28 cellular contexts compared by ENCODE assay signal in genomic region chr13:32011971-32012370, GRCh38. TPM values are rescaled to one million over a fixed set of nuclear protein-coding genes. Genes with fewer than 3 reads are reported as not detected.
A peak's percentile ranks its signal among the peaks of the same experiment; 100 is the strongest.
DNase-seq lines count a peak whose midpoint lies in the region; ATAC-seq and TF ChIP-seq lines count a peak whose summit lies in the region.
"Had no signal": no experiment of that assay in that cellular context is flagged by ENCODE, and none has a peak within 500 bp of the region (broad histone marks: within the 10 kb centered on the region; RNA-seq: fewer than 3 reads in every experiment).

No MANE protein-coding gene starts in this region.

- no peak overlapping the region for H3K27ac ChIP-seq in GM23338 (ENCODE audit: low read depth)
- H3K27ac ChIP-seq: 22Rv1; A549; BLaER1; BLaER1 treated with 17β-estradiol and CSF1 and Interleukin-3, amounts not matched to agents 10 nM and 100 nM; C4-2B had no signal

- no peak overlapping the region for H3K27ac Mint-ChIP-seq in GM23338
- H3K27ac Mint-ChIP-seq: B cell; CD4-positive, alpha-beta memory T cell; CD4-positive, alpha-beta T cell; CD8-positive, alpha-beta memory T cell; CD8-positive, alpha-beta T cell had no signal

- H3K4me1 ChIP-seq in GM23338 (ENCODE audit: insufficient read depth): no peaks in the 10 kb centered on the region
- H3K4me1 ChIP-seq: A549; BE2C; BLaER1; BLaER1 treated with 17β-estradiol and CSF1 and Interleukin-3, amounts not matched to agents 10 nM and 100 nM; Caco-2 had no signal

- H3K9me3 Mint-ChIP-seq in GM23338: no peaks in the 10 kb centered on the region
- H3K9me3 Mint-ChIP-seq: CD14-positive monocyte; CD4-positive, alpha-beta memory T cell; CD4-positive, alpha-beta T cell; CD8-positive, alpha-beta T cell had no signal

- no peaks in the 10 kb centered on the region for H4K20me1 ChIP-seq in GM23338 (replicated peaks; ENCODE audit: insufficient read depth)
- H4K20me1 ChIP-seq: BLaER1; BLaER1 treated with 17β-estradiol and CSF1 and Interleukin-3, amounts not matched to agents 10 nM and 100 nM had no signal

- no peaks in the 10 kb centered on the region for H3F3A ChIP-seq in GM23338 (replicated peaks; ENCODE audit: low read depth)

- peaks cover 1% of the 10 kb centered on the region for H3K27me3 Mint-ChIP-seq in GM23338 (ENCODE audit: insufficient read depth, low read depth, poor library complexity)
- H3K27me3 Mint-ChIP-seq: B cell; CD4-positive, alpha-beta T cell; CD4-positive, CD25-positive, alpha-beta regulatory T cell had no signal

- peak; percentile 71 for ATAC-seq in GM23338
- ATAC-seq: A549; CD8-positive, alpha-beta T cell had no signal

- no peaks in the 10 kb centered on the region for H3K36me3 ChIP-seq in GM23338 (ENCODE audit: insufficient read depth)
- H3K36me3 ChIP-seq: BE2C; BLaER1; BLaER1 treated with 17β-estradiol and CSF1 and Interleukin-3, amounts not matched to agents 10 nM and 100 nM had no signal

- DNase-seq in GM23338 (ENCODE audit: low spot score) (no peak), ACHN (no peak)
- DNase-seq: 8988T; AML-193; BE2C; C1 segment of cervical spinal cord; Caco-2; Calu3; CD4-positive, alpha-beta memory T cell; CD4-positive, alpha-beta T cell; CD4-positive, CD25-positive, alpha-beta regulatory T cell; CD8-positive, alpha-beta memory T cell; CD8-positive, alpha-beta T cell; COR-L47; DMS 273 treated with DMSO at 0.1 percent for 48 hours; DMS153; DMS53; DMS79; DMS79 treated with DMSO at 0.1 percent for 48 hours; DND-41; EL had no signal

- peaks cover 2% of the 10 kb centered on the region; the same call in 1 of the 2 replicates for H3K9me2 ChIP-seq in GM23338 (ENCODE audit: insufficient read depth)

- peaks cover 17% of the 10 kb centered on the region for H3K4me1 Mint-ChIP-seq in GM23338
- H3K4me1 Mint-ChIP-seq: B cell; CD14-positive monocyte; CD4-positive, CD25-positive, alpha-beta regulatory T cell; CD8-positive, alpha-beta memory T cell had no signal

- H3K27me3 ChIP-seq in GM23338 (ENCODE audit: insufficient read depth): no peaks in the 10 kb centered on the region
- H3K27me3 ChIP-seq: BE2C; BLaER1; BLaER1 treated with 17β-estradiol and CSF1 and Interleukin-3, amounts not matched to agents 10 nM and 100 nM had no signal

- TF ChIP-seq CTCF in GM23338 (conservative IDR thresholded peaks at IDR 0.05; ENCODE audit: low read depth in 2 of 2): no peak

- in situ Hi-C loops in ACHN (cut with HindIII; ENCODE audit: low pct_ligation_motif_present, low pct_unique_long_range_greater_than_20kb, low sequenced_read_pairs): no loop called here

- no peaks in the 10 kb centered on the region for H3K36me3 Mint-ChIP-seq in GM23338 (ENCODE audit: low read depth)
- H3K36me3 Mint-ChIP-seq: CD4-positive, alpha-beta memory T cell; CD4-positive, CD25-positive, alpha-beta regulatory T cell; CD8-positive, alpha-beta memory T cell; CD8-positive, alpha-beta T cell had no signal

- no peak overlapping the region for H3K4me2 ChIP-seq in GM23338
- H3K4me2 ChIP-seq: A549; BLaER1; BLaER1 treated with 17β-estradiol and CSF1 and Interleukin-3, amounts not matched to agents 10 nM and 100 nM had no signal

- H3K4me3 ChIP-seq in GM23338: no peak overlapping the region
- H3K4me3 ChIP-seq: A549; BLaER1; BLaER1 treated with 17β-estradiol and CSF1 and Interleukin-3, amounts not matched to agents 10 nM and 100 nM had no signal

- H2AFZ ChIP-seq in GM23338: no peak overlapping the region

- H3K79me2 ChIP-seq in GM23338 (replicated peaks; ENCODE audit: insufficient read depth): no peaks in the 10 kb centered on the region

- H3K4me3 Mint-ChIP-seq in GM23338: no peak overlapping the region
- H3K4me3 Mint-ChIP-seq: B cell; CD14-positive monocyte; CD4-positive, alpha-beta memory T cell; CD4-positive, alpha-beta T cell; CD4-positive, CD25-positive, alpha-beta regulatory T cell; CD8-positive, alpha-beta memory T cell; CD8-positive, alpha-beta T cell had no signal

TF ChIP-seq in GM23338, 12 proteins besides CTCF, POLR2A, EP300 and RAD21:
- no peak for TF ChIP-seq ZNF331 (CRISPR knock-in tag; IDR thresholded peaks at IDR 0.05; ENCODE audit: low read depth)
- peak; percentile 76 for TF ChIP-seq ZNF462 (CRISPR knock-in tag; IDR thresholded peaks at IDR 0.05)
TF ChIP-seq in GM23338: peak in this region for 1.

RNA-seq across cellular contexts. Expression of gene FRY, which starts 19.6 kb away (rescaled TPM):
- 4.1 and 10.1 TPM in 2 replicates for total RNA-seq in GM23338 (2014; rRNA removed; shearing (Covaris generic))
- polyA plus RNA-seq in GM23338 (2016; fragmentation: Nextera tagmentation; extraction: Ambion mirVana): 1.3 and 2.4 TPM in 2 replicates
